27 cellular contexts compared by ENCODE assay signal in the genomic region with DNA sequence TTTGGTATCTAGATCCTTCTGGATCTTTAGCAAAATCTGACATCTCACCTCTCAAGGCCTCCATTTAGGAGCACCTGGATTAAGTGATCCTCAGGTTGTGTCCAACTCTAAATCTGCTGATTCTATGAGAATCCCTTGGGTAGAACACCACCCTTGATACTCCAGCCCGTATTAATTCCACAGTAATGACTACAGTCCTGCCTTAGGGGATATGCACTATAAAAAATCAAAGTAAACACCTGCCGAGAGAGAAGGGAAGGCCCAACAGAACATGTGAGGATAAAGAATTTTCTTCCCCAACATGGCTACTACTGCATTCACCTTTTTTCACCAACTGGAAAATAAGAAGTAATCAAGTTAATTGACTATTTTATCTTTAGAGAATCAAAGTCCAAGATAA. TPM values are rescaled to one million over a fixed set of nuclear protein-coding genes. Genes with fewer than 3 reads are reported as not detected.
DNase-seq lines count a peak whose midpoint lies in the region; ATAC-seq and TF ChIP-seq lines count a peak whose summit lies in the region.
"Had no signal": no experiment of that assay in that cellular context is flagged by ENCODE, and none has a peak within 500 bp of the region (broad histone marks: within the 10 kb centered on the region; RNA-seq: fewer than 3 reads in every experiment).

No MANE protein-coding gene starts in this region.

- H3K27me3 ChIP-seq in PC-3 (ENCODE audit: low read length) = no peaks in the 10 kb centered on the region
- H3K27me3 ChIP-seq: MG63, spleen, testis had no signal

- H3K4me3 Mint-ChIP-seq in HFFc6 = no peak overlapping the region
- H3K4me3 Mint-ChIP-seq: activated naive CD8-positive, alpha-beta T cell treated with anti-CD3 and anti-CD28 coated beads, Interleukin-2, amount 50 U/mL, for 24 hours; naive thymus-derived CD4-positive, alpha-beta T cell; stimulated activated effector memory CD8-positive, alpha-beta T cell treated with anti-CD3 and anti-CD28 coated beads, Interleukin-12 subunit alpha, Interleukin-12 subunit beta, amount 100 ng/mL, for 72 hours; WTC11 had no signal

- peaks cover 68% of the 10 kb centered on the region for H3K4me1 Mint-ChIP-seq in HFFc6 (ENCODE audit: low read depth)

- H3K9ac ChIP-seq in PC-3 (ENCODE audit: low read length) = peak overlapping the region; percentile 48

- H3F3A ChIP-seq in PC-3 (ENCODE audit: low read length, unreplicated experiment) = no peaks in the 10 kb centered on the region

- intact Hi-C loops in PC-3 (cut with micrococcal nuclease) = loop anchor here (2.0 kb wide), 1 partner anchor 27 kb away; the partner anchor contains the start of gene DAP

- H3K36me3 ChIP-seq in PC-3 (ENCODE audit: low read depth, low read length) = peaks cover 83% of the 10 kb centered on the region
- H3K36me3 ChIP-seq in urinary bladder (ENCODE audit: insufficient read depth) = no peaks in the 10 kb centered on the region

- DNase-seq in HFFc6 = peak; percentile 21
- DNase-seq in PC-3 = peak; percentile 68
- peak; percentile 23 for DNase-seq in fibroblast of villous mesenchyme (ENCODE audit: low read depth)
- no peak for DNase-seq in activated T-cell treated with anti-CD3 and anti-CD28 coated beads, Interleukin-2, amount 50 U/mL, for 48 hours
- DNase-seq in caudate nucleus (lab: John Stamatoyannopoulos, UW) = no peak
- DNase-seq in NOMO-1 treated with dmso at 0.1 percent for 144 hours (lab: John Stamatoyannopoulos, UW; ENCODE audit: unreplicated experiment) = no peak
- DNase-seq: activated CD4-positive, alpha-beta T cell treated with anti-CD3 and anti-CD28 coated beads, Interleukin-2, amount 50 U/mL, for 48 hours; activated effector memory CD4-positive, alpha-beta T cell treated with anti-CD3 and anti-CD28 coated beads, Interleukin-2, amount 50 U/mL, for 16 hours; activated naive CD8-positive, alpha-beta T cell treated with anti-CD3 and anti-CD28 coated beads, Interleukin-2, amount 50 U/mL, for 24 hours; effector CD4-positive, alpha-beta T cell; IMR-90; mesendoderm; MG63; naive thymus-derived CD4-positive, alpha-beta T cell; NCI-H1417; NCI-H2081; retina; spleen; stimulated activated CD4-positive, alpha-beta T cell treated with anti-CD3 and anti-CD28 coated beads, Interleukin-2, amount 100 ng/mL, for 48 hours; T-helper 9 cell; testis had no signal

- H3K27me3 Mint-ChIP-seq in HFFc6 (ENCODE audit: insufficient read depth) = no peaks in the 10 kb centered on the region; the same call in 1 of the 2 replicates
- H3K27me3 Mint-ChIP-seq: activated naive CD8-positive, alpha-beta T cell treated with anti-CD3 and anti-CD28 coated beads, Interleukin-2, amount 50 U/mL, for 24 hours; naive thymus-derived CD4-positive, alpha-beta T cell had no signal

- H3K4me1 ChIP-seq in PC-3 (ENCODE audit: insufficient read depth, low read length) (peaks cover 42% of the 10 kb centered on the region), urinary bladder (ENCODE audit: insufficient read depth) (no peaks in the 10 kb centered on the region)
- H3K4me1 ChIP-seq: HAP-1, testis had no signal

- H3K4me2 ChIP-seq in PC-3 (ENCODE audit: low read length) = peak overlapping the region; percentile 36

- POLR2A ChIA-PET in PC-3 (lab: Charles Lee; ENCODE audit: unreplicated experiment) = no interaction called here

- CTCF ChIA-PET in PC-3 (lab: Charles Lee) = no interaction called here

- H3K9me3 Mint-ChIP-seq in HFFc6 = no peaks in the 10 kb centered on the region
- H3K9me3 Mint-ChIP-seq: activated naive CD8-positive, alpha-beta T cell treated with anti-CD3 and anti-CD28 coated beads, Interleukin-2, amount 50 U/mL, for 24 hours; naive thymus-derived CD4-positive, alpha-beta T cell; stimulated activated effector memory CD8-positive, alpha-beta T cell treated with anti-CD3 and anti-CD28 coated beads, Interleukin-12 subunit alpha, Interleukin-12 subunit beta, amount 100 ng/mL, for 72 hours had no signal

- 0 out of 2 replicates have a peak overlapping the region, but pooled peaks have one; percentile 3 for H3K4me3 ChIP-seq in PC-3 (ENCODE audit: low read length)
- H3K4me3 ChIP-seq in fibroblast of villous mesenchyme (ENCODE audit: low read depth, low read length) = no peak overlapping the region
- no peak overlapping the region for H3K4me3 ChIP-seq in urinary bladder (ENCODE audit: low read depth, low read length)
- H3K4me3 ChIP-seq: HAP-1, MG63, testis had no signal

- peaks cover 44% of the 10 kb centered on the region for H3K36me3 Mint-ChIP-seq in HFFc6 (ENCODE audit: low read depth)

- H3K9me3 ChIP-seq in PC-3 (ENCODE audit: low read length) = no peaks in the 10 kb centered on the region
- H3K9me3 ChIP-seq: HAP-1, MG63, spleen, testis had no signal

- H4K20me1 ChIP-seq in PC-3 (ENCODE audit: low read length) = no peaks in the 10 kb centered on the region

- peak overlapping the region; percentile 83 for H3K27ac ChIP-seq in PC-3 (ENCODE audit: low read length)
- H3K27ac ChIP-seq in urinary bladder (ENCODE audit: low read depth) = peak overlapping the region; percentile 41
- H3K27ac ChIP-seq in caudate nucleus (ENCODE audit: low read depth, low read length) = no peak overlapping the region
- H3K27ac ChIP-seq: testis had no signal

- peak overlapping the region; percentile 30 for H3K27ac Mint-ChIP-seq in HFFc6
- H3K27ac Mint-ChIP-seq: activated naive CD8-positive, alpha-beta T cell treated with anti-CD3 and anti-CD28 coated beads, Interleukin-2, amount 50 U/mL, for 24 hours; stimulated activated effector memory CD8-positive, alpha-beta T cell treated with anti-CD3 and anti-CD28 coated beads, Interleukin-12 subunit alpha, Interleukin-12 subunit beta, amount 100 ng/mL, for 72 hours; WTC11 had no signal

- no peak overlapping the region for H2AFZ ChIP-seq in PC-3 (ENCODE audit: low read length)

- no TSS peak for BruUV-seq in PC-3 (replicated peaks; lab: Mats Ljungman, UMichigan)

- peaks cover 92% of the 10 kb centered on the region for H3K79me2 ChIP-seq in PC-3 (ENCODE audit: low read length)

- TF ChIP-seq CTCF in HFFc6 (IDR thresholded peaks at IDR 0.05) (no peak), PC-3 (conservative IDR thresholded peaks at IDR 0.05; ENCODE audit: low read depth, low read length) (no peak), fibroblast of villous mesenchyme (IDR thresholded peaks at IDR 0.05; ENCODE audit: insufficient read depth, low read depth, low read length) (no peak)

- 75% methylated on average over 2 of the region's 2 CpGs for WGBS in urinary bladder

- ATAC-seq in PC-3 = peak; percentile 49
- ATAC-seq: esophagus mucosa, Right ventricle myocardium inferior, WTC11 had no signal

- H3K9me2 ChIP-seq in PC-3 (replicated peaks; ENCODE audit: low read length) = no peaks in the 10 kb centered on the region

RNA-seq across cellular contexts. Expression of gene DAP, which starts 27.6 kb away (rescaled TPM):
- 100 to 1,000 TPM; 255 to 357 (median 285) TPM for total RNA-seq in HFFc6 (2021; fragmentation: NEBNext Ultra II Directional; extraction: Animal tissue kit (Norgen Biotek cat#: 25700))
- total RNA-seq in PC-3 (2014; rRNA removed) (106 and 152 TPM in 2 replicates), fibroblast of villous mesenchyme (43.2 TPM in 2 replicates), urinary bladder (56.8 TPM)
- polyA plus RNA-seq in urinary bladder = 57.5 TPM

Comparison
In these comparisons a context has a peak if more than half of its experiments do, and no peak if none do; other contexts are left out.
1. DNase-seq: peak in HFFc6 (single experiment), PC-3 (single experiment) and fibroblast of villous mesenchyme (single experiment); none in activated T-cell treated with anti-CD3 and anti-CD28 coated beads, Interleukin-2, amount 50 U/mL, for 48 hours (0 of 2), caudate nucleus (0 of 61) and NOMO-1 treated with dmso at 0.1 percent for 144 hours (single experiment).